In genomic region chr15:69743091-69743490, GRCh38 we compare ENCODE assay signal across 19 cellular contexts.
DNase-seq lines count a peak whose midpoint lies in the region; ATAC-seq lines count a peak whose summit lies in the region.
"Had no signal": no experiment of that assay in that cellular context is flagged by ENCODE, and none has a peak within 500 bp of the region (broad histone marks: within the 10 kb centered on the region; RNA-seq: fewer than 3 reads in every experiment).

No MANE protein-coding gene starts in this region.

- H3K9me3 Mint-ChIP-seq in activated T-cell treated with anti-CD3 and anti-CD28 coated beads, Interleukin-2, amount 50 U/mL, for 72 hours = no peaks in the 10 kb centered on the region
- peaks cover 0 to 5% (median 0%) of the 10 kb centered on the region in 6 donors for H3K9me3 Mint-ChIP-seq in immature natural killer cell
- H3K9me3 Mint-ChIP-seq in stimulated activated effector memory CD8-positive, alpha-beta T cell treated with anti-CD3 and anti-CD28 coated beads, Interleukin-12 subunit alpha, Interleukin-12 subunit beta, amount 100 ng/mL, for 72 hours = peaks cover 3% of the 10 kb centered on the region
- peaks cover 0 to 9% (median 0%) of the 10 kb centered on the region in 9 donors for H3K9me3 Mint-ChIP-seq in naive thymus-derived CD8-positive, alpha-beta T cell

- peaks cover 0 to 4% of the 10 kb centered on the region in 2 donors for H3K36me3 Mint-ChIP-seq in activated T-cell treated with anti-CD3 and anti-CD28 coated beads, Interleukin-2, amount 50 U/mL, for 72 hours (ENCODE audit: insufficient read depth in 2 of 2)
- H3K36me3 Mint-ChIP-seq in T-helper 17 cell (ENCODE audit: low read depth) (no peaks in the 10 kb centered on the region), immature natural killer cell (no peaks in the 10 kb centered on the region)
- H3K36me3 Mint-ChIP-seq in stimulated activated effector memory CD8-positive, alpha-beta T cell treated with anti-CD3 and anti-CD28 coated beads, Interleukin-12 subunit alpha, Interleukin-12 subunit beta, amount 100 ng/mL, for 72 hours = no peaks in the 10 kb centered on the region
- peaks cover 0 to 7% (median 6%) of the 10 kb centered on the region in 3 donors for H3K36me3 Mint-ChIP-seq in naive thymus-derived CD8-positive, alpha-beta T cell

- peaks cover 32% of the 10 kb centered on the region for H3K4me1 Mint-ChIP-seq in activated T-cell treated with anti-CD3 and anti-CD28 coated beads, Interleukin-2, amount 50 U/mL, for 72 hours (ENCODE audit: low read depth)
- H3K4me1 Mint-ChIP-seq in T-helper 17 cell (peaks cover 23% of the 10 kb centered on the region), immature natural killer cell (peaks cover 11 to 30% of the 10 kb centered on the region in 2 donors)
- peaks cover 29% of the 10 kb centered on the region for H3K4me1 Mint-ChIP-seq in stimulated activated effector memory CD8-positive, alpha-beta T cell treated with anti-CD3 and anti-CD28 coated beads, Interleukin-12 subunit alpha, Interleukin-12 subunit beta, amount 100 ng/mL, for 72 hours
- H3K4me1 Mint-ChIP-seq in naive thymus-derived CD8-positive, alpha-beta T cell = peaks cover 21 to 31% (median 24%) of the 10 kb centered on the region in 4 donors

- POLR2A ChIA-PET in naive thymus-derived CD8-positive, alpha-beta T cell (lab: Charles Lee) = interaction anchor here (1.1 to 3.5 kb wide), 3 partner anchors 11 to 18 kb away, joined by 3 to 16 read pairs (median 4); no protein-coding TSS in a partner anchor

- DNase-seq in activated T-cell treated with anti-CD3 and anti-CD28 coated beads, Interleukin-2, amount 50 U/mL, for 72 hours = peak in 1 of 2 donors; percentile 37
- no peak for DNase-seq in activated T-cell treated with anti-CD3 and anti-CD28 coated beads for 4 hours
- DNase-seq in T-helper 17 cell = no peak
- DNase-seq in immature natural killer cell = peak in 2 of 3 donors; percentile 36 to 41
- no peak for DNase-seq in stimulated activated effector memory CD8-positive, alpha-beta T cell treated with anti-CD3 and anti-CD28 coated beads, Interleukin-12 subunit alpha, Interleukin-12 subunit beta, amount 100 ng/mL, for 72 hours (ENCODE audit: low spot score in 2 of 2)
- DNase-seq in naive thymus-derived CD8-positive, alpha-beta T cell = no peak
- no peak for DNase-seq in NCI-H1105 (lab: John Stamatoyannopoulos, UW)
- DNase-seq in activated effector memory CD4-positive, alpha-beta T cell treated with anti-CD3 and anti-CD28 coated beads, Interleukin-2, amount 50 U/mL, for 16 hours = no peak
- DNase-seq: CD8-positive, alpha-beta memory T cell; DND-41; GOT3; NCI-H146; NCI-H2081; NCI-H748 treated with DMSO at 0.1 percent for 48 hours had no signal

- H3K9me3 ChIP-seq in T-helper 17 cell (ENCODE audit: control insufficient read depth, low read length, poor library complexity, severe bottlenecking) = no peaks in the 10 kb centered on the region

- H3K4me3 Mint-ChIP-seq in activated T-cell treated with anti-CD3 and anti-CD28 coated beads, Interleukin-2, amount 50 U/mL, for 72 hours = no peak overlapping the region
- H3K4me3 Mint-ChIP-seq in T-helper 17 cell (no peak overlapping the region), immature natural killer cell (peak overlapping the region in 2 of 5 donors; percentile 37 to 42)
- H3K4me3 Mint-ChIP-seq in stimulated activated effector memory CD8-positive, alpha-beta T cell treated with anti-CD3 and anti-CD28 coated beads, Interleukin-12 subunit alpha, Interleukin-12 subunit beta, amount 100 ng/mL, for 72 hours = no peak overlapping the region
- H3K4me3 Mint-ChIP-seq in naive thymus-derived CD8-positive, alpha-beta T cell = no peak overlapping the region

- peaks cover 54% of the 10 kb centered on the region for H3K27me3 Mint-ChIP-seq in activated T-cell treated with anti-CD3 and anti-CD28 coated beads, Interleukin-2, amount 50 U/mL, for 72 hours (ENCODE audit: low read depth)
- peaks cover 19% of the 10 kb centered on the region for H3K27me3 Mint-ChIP-seq in T-helper 17 cell
- peaks cover 17 to 38% (median 23%) of the 10 kb centered on the region in 3 donors for H3K27me3 Mint-ChIP-seq in immature natural killer cell (ENCODE audit: low read depth in 3 of 3)
- peaks cover 7 to 75% (median 41%) of the 10 kb centered on the region in 5 donors for H3K27me3 Mint-ChIP-seq in naive thymus-derived CD8-positive, alpha-beta T cell

- no peak overlapping the region for H3K27ac Mint-ChIP-seq in activated T-cell treated with anti-CD3 and anti-CD28 coated beads, Interleukin-2, amount 50 U/mL, for 72 hours
- H3K27ac Mint-ChIP-seq in T-helper 17 cell = peak overlapping the region; percentile 16
- H3K27ac Mint-ChIP-seq in immature natural killer cell = no peak overlapping the region
- H3K27ac Mint-ChIP-seq in stimulated activated effector memory CD8-positive, alpha-beta T cell treated with anti-CD3 and anti-CD28 coated beads, Interleukin-12 subunit alpha, Interleukin-12 subunit beta, amount 100 ng/mL, for 72 hours = no peak overlapping the region
- H3K27ac Mint-ChIP-seq in naive thymus-derived CD8-positive, alpha-beta T cell = no peak overlapping the region

- ATAC-seq in activated T-cell treated with anti-CD3 and anti-CD28 coated beads, Interleukin-2, amount 50 U/mL, for 72 hours (replicated peaks in 1 of 2) = peak; percentile 93 to 96
- ATAC-seq in T-helper 17 cell = no peak
- ATAC-seq in stimulated activated effector memory CD8-positive, alpha-beta T cell treated with anti-CD3 and anti-CD28 coated beads, Interleukin-12 subunit alpha, Interleukin-12 subunit beta, amount 100 ng/mL, for 72 hours = peak; percentile 96
- no peak for ATAC-seq in naive thymus-derived CD8-positive, alpha-beta T cell
- ATAC-seq: A549, GM12878, K562, Panc1, Right ventricle myocardium inferior had no signal

Comparison
In these comparisons a context has a peak if more than half of its experiments do, and no peak if none do; other contexts are left out.
1. ATAC-seq: peak in activated T-cell treated with anti-CD3 and anti-CD28 coated beads, Interleukin-2, amount 50 U/mL, for 72 hours (2 of 2) and stimulated activated effector memory CD8-positive, alpha-beta T cell treated with anti-CD3 and anti-CD28 coated beads, Interleukin-12 subunit alpha, Interleukin-12 subunit beta, amount 100 ng/mL, for 72 hours (single experiment); none in T-helper 17 cell (single experiment) and naive thymus-derived CD8-positive, alpha-beta T cell (0 of 2).
2. DNase-seq: peak in immature natural killer cell (2 of 3); none in activated T-cell treated with anti-CD3 and anti-CD28 coated beads for 4 hours (single experiment), T-helper 17 cell (0 of 3), stimulated activated effector memory CD8-positive, alpha-beta T cell treated with anti-CD3 and anti-CD28 coated beads, Interleukin-12 subunit alpha, Interleukin-12 subunit beta, amount 100 ng/mL, for 72 hours (0 of 2), naive thymus-derived CD8-positive, alpha-beta T cell (0 of 10), NCI-H1105 (single experiment) and activated effector memory CD4-positive, alpha-beta T cell treated with anti-CD3 and anti-CD28 coated beads, Interleukin-2, amount 50 U/mL, for 16 hours (single experiment).